Comparison of ENCODE assay signal across 9 cellular contexts in genomic region chr4:134934036-134934806, GRCh38.
"Had no signal": no experiment of that assay in that cellular context is flagged by ENCODE, and none has a peak within 500 bp of the region (broad histone marks: within the 10 kb centered on the region; RNA-seq: fewer than 3 reads in every experiment).

No MANE protein-coding gene starts in this region.

- H3K9me3 ChIP-seq: HAP-1 had no signal

- H3K4me3 ChIP-seq: GM23248, HAP-1, K562 had no signal

- ATAC-seq: HCT116, K562 had no signal

- H3K9ac ChIP-seq: GM23248 had no signal

- H3K27ac ChIP-seq: GM23248, HL-60 had no signal

- H2AFZ ChIP-seq: GM23248 had no signal

- H3K4me1 ChIP-seq: HAP-1 had no signal

- H3K36me3 ChIP-seq: HAP-1 had no signal

- DNase-seq: GM23248, GOT3, H7, IMR-90, KG1 had no signal
